In genomic region chr6:143742070-143742954, GRCh38 we compare ENCODE assay signal across 13 cellular contexts.
DNase-seq lines count a peak whose midpoint lies in the region; ATAC-seq and TF ChIP-seq lines count a peak whose summit lies in the region.
"Had no signal": no experiment of that assay in that cellular context is flagged by ENCODE, and none has a peak within 500 bp of the region (broad histone marks: within the 10 kb centered on the region; RNA-seq: fewer than 3 reads in every experiment).

No MANE protein-coding gene starts in this region.

- H3K9me3 ChIP-seq in AG04450 (ENCODE audit: control insufficient read depth, insufficient read depth, low read length), result peaks cover 7% of the 10 kb centered on the region
- H3K9me3 ChIP-seq in psoas muscle, result no peaks in the 10 kb centered on the region

- H3K36me3 ChIP-seq in psoas muscle (ENCODE audit: insufficient read depth in 1 of 2, low read depth in 1 of 2), result no peaks in the 10 kb centered on the region

- intact Hi-C loops in left cardiac atrium (cut with DNase I) (no loop called here), psoas muscle (cut with DNase I) (loop anchor here in 1 of 2 donors (10.0 kb wide), 1 partner anchor 148 kb away; no protein-coding TSS in a partner anchor), dorsolateral prefrontal cortex (cut with DNase I) (no loop called here)

- H3K27me3 ChIP-seq in AG04450 (ENCODE audit: control insufficient read depth, insufficient read depth, low read length) (no peaks in the 10 kb centered on the region), psoas muscle (ENCODE audit: insufficient read depth in 3 of 3, low read length in 2 of 3) (no peaks in the 10 kb centered on the region), dorsolateral prefrontal cortex (no peaks in the 10 kb centered on the region)

- DNase-seq in AG04450 (ENCODE audit: low read depth, low spot score) (no peak), RKO (ENCODE audit: low spot score) (peak; percentile 5), left cardiac atrium (no peak), psoas muscle (peak in 1 of 2 donors; percentile 49), dorsolateral prefrontal cortex (no peak), RWPE1 (ENCODE audit: low spot score) (no peak), GDM1 (lab: John Stamatoyannopoulos, UW) (no peak), NCI-H510A (lab: John Stamatoyannopoulos, UW) (no peak)
- DNase-seq: activated CD8-positive, alpha-beta T cell treated with anti-CD3 and anti-CD28 coated beads, Interleukin-2, amount 10 ng/mL, durations not matched to agents 7 days and 5 days; activated naive CD4-positive, alpha-beta T cell; HCEC 1CT; NCI-H2107 had no signal

- TF ChIP-seq CTCF in AG04450 (IDR thresholded peaks at IDR 0.05; ENCODE audit: low read depth, low read length) (no peak), psoas muscle (IDR thresholded peaks at IDR 0.05) (no peak), dorsolateral prefrontal cortex (IDR thresholded peaks at IDR 0.05 in 54 of 56, conservative IDR thresholded peaks at IDR 0.05 in 2 of 56; ENCODE audit: low read depth in 1 of 56, partially characterized antibody in 56 of 56) (no peak), RWPE1 (conservative IDR thresholded peaks at IDR 0.05; ENCODE audit: low read depth) (no peak)

- CTCF ChIA-PET in AG04450 (lab: Charles Lee), result interaction anchor here (1.2 kb wide), 1 partner anchor 167 kb away, joined by 5 read pairs; no protein-coding TSS in a partner anchor
- CTCF ChIA-PET in RWPE1 (lab: Yijun Ruan, JAX), result no interaction called here

- ATAC-seq in left cardiac atrium, result peak; percentile 18 to 42
- peak; percentile 38 to 61 (median 57) for ATAC-seq in psoas muscle
- ATAC-seq: activated CD8-positive, alpha-beta T cell treated with anti-CD3 and anti-CD28 coated beads, Interleukin-2, amount 10 ng/mL, durations not matched to agents 7 days and 5 days; left colon had no signal

- H3K27ac ChIP-seq in AG04450 (ENCODE audit: low read depth, low read length), result peak overlapping the region; percentile 31
- peak overlapping the region; percentile 33 for H3K27ac ChIP-seq in psoas muscle
- H3K27ac ChIP-seq in dorsolateral prefrontal cortex, result peak overlapping the region in 5 of 59 donors; percentile 21 to 67 (median 47)
- H3K27ac ChIP-seq in RWPE1, result no peak overlapping the region

- 64 to 84% (median 67%) methylated on average over 6 of the region's 6 CpGs for WGBS in psoas muscle, 3 donors

- POLR2A ChIA-PET in AG04450 (lab: Yijun Ruan, JAX) (interaction anchor here (0.6 kb wide), 1 partner anchor 48 kb away, joined by 4 read pairs; no protein-coding TSS in a partner anchor), RWPE1 (lab: Yijun Ruan, JAX; ENCODE audit: low non-redundant PET) (no interaction called here)

- peaks cover 41% of the 10 kb centered on the region for H3K4me1 ChIP-seq in psoas muscle

- H3K4me3 ChIP-seq in AG04450 (ENCODE audit: low read depth, low read length), result no peak overlapping the region
- no peak overlapping the region for H3K4me3 ChIP-seq in psoas muscle
- H3K4me3 ChIP-seq in dorsolateral prefrontal cortex, result peak overlapping the region in 1 of 59 donors; percentile 24
